1 cellular context compared by ENCODE assay signal in the genomic region with DNA sequence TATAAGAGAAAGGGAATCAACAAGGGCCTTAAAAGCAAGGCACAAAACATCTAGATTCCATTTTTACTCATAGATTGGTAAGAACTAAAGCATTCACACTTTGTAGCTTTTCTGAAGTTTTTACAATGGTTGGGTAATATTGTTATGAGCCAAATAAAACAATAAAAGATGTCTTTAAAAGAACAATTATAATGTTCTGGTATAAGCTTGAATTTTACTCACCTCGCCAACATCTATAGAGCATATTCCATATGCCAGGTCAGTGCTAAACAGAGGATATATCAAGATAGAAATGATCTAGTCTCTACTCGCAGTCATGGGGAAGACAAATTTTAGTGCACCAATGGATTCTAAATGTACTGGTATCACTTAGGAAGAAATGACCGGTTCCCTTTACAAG.
TF ChIP-seq lines count a peak whose summit lies in the region.

No MANE protein-coding gene starts in this region.

TF ChIP-seq in SK-N-SH, 30 proteins besides CTCF, POLR2A, EP300 and RAD21 (continued from another document):
- TF ChIP-seq ZBTB33 (IDR thresholded peaks at IDR 0.05; ENCODE audit: borderline replicate concordance, low read depth), result no peak
- no peak for TF ChIP-seq ELF1 (IDR thresholded peaks at IDR 0.05)
- no peak for TF ChIP-seq RXRA (IDR thresholded peaks at IDR 0.05; ENCODE audit: borderline replicate concordance, low read depth)
- no peak for TF ChIP-seq TEAD4 (IDR thresholded peaks at IDR 0.05; ENCODE audit: borderline replicate concordance, insufficient read depth)
- TF ChIP-seq TCF12 (IDR thresholded peaks at IDR 0.05), result no peak
- no peak for TF ChIP-seq USF2 (IDR thresholded peaks at IDR 0.05; ENCODE audit: borderline replicate concordance, low read depth, low read length)
- no peak for TF ChIP-seq TAF1 (IDR thresholded peaks at IDR 0.05; ENCODE audit: borderline replicate concordance, low read depth, low read length)
- no peak for TF ChIP-seq GATA2 (CRISPR knock-in tag; IDR thresholded peaks at IDR 0.05)
